In the genomic region with DNA sequence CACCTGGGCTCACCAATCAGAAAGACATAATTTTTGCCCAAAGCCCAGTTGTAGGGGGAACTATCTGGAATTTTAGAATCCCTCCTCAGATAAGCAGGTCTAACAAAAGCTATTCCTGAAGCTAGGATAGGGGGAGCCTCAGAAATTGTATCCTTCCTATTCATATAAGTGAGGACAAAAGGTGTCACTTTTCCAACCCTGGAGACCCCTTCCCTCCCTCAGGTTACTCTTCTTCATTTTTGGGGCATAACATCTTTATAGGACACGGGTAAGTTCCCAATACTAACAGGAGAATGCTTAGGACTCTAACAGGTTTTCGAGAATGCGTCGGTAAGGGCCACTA, we compare ENCODE assay signal across 1 cellular context. TPM values are rescaled to one million over a fixed set of nuclear protein-coding genes. Genes with fewer than 3 reads are reported as not detected.
"Had no signal": no experiment of that assay in that cellular context is flagged by ENCODE, and none has a peak within 500 bp of the region (broad histone marks: within the 10 kb centered on the region; RNA-seq: fewer than 3 reads in every experiment).

No MANE protein-coding gene starts in this region.

RNA-seq across cellular contexts. Expression of a gene that starts 58.7 kb away (rescaled TPM):
- total RNA-seq: G401 had no signal
